ENCODE assay signal across 1 cellular context in the genomic region with DNA sequence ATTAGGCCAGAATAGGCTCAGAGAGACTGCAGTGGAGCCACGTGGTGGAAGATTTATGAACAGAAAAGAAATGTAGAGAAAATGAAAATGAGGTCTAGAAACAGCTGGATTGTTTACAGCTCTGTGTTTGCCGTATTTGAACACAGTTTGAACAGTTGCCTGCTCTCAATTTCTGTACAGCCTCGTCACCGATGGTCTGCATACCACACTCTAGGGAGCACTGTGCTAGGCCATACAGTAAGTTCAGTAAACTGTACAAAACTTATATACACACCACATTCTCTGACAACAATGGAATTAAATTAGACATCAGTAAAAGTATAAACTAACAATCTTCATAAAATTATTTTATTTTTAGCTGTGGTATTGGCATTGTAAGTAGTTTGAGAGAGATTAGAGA.
TF ChIP-seq lines count a peak whose summit lies in the region.

No MANE protein-coding gene starts in this region.

TF ChIP-seq in liver, 16 proteins besides CTCF, POLR2A, EP300 and RAD21 (continued from another document):
- no peak for TF ChIP-seq JUND (IDR thresholded peaks at IDR 0.05)
- TF ChIP-seq NR2F2 (IDR thresholded peaks at IDR 0.05), result no peak
- no peak for TF ChIP-seq SP1 (IDR thresholded peaks at IDR 0.05)
